Comparison of ENCODE assay signal across 15 cellular contexts in the genomic region with DNA sequence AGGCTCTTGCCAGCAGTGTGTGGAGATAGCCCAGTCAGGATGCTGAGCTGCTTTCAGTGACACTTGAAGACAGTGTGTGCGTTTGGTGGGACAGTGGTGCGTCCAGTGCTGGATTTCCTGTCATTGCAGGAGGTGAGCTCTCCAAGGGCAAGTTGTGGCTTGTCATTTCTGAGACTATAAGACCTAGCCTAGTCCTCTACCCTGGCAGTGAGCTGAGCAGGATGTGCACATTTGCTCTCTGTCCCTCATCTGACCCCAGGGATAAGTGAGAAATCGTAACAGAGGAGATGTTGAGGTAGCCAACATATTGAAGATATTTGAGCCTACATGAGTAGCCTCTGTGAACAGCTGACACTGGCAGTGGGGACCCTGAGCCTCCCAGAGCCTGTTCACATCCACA. TPM values are rescaled to one million over a fixed set of nuclear protein-coding genes. Genes with fewer than 3 reads are reported as not detected.
DNase-seq lines count a peak whose midpoint lies in the region; ATAC-seq, FAIRE-seq and TF ChIP-seq lines count a peak whose summit lies in the region.
"Had no signal": no experiment of that assay in that cellular context is flagged by ENCODE, and none has a peak within 500 bp of the region (broad histone marks: within the 10 kb centered on the region; RNA-seq: fewer than 3 reads in every experiment).

No MANE protein-coding gene starts in this region.

- H3K36me3 Mint-ChIP-seq in stimulated activated effector memory CD8-positive, alpha-beta T cell treated with anti-CD3 and anti-CD28 coated beads, Interleukin-12 subunit alpha, Interleukin-12 subunit beta, amount 100 ng/mL, for 72 hours = peaks cover 65% of the 10 kb centered on the region
- peaks cover 56% of the 10 kb centered on the region for H3K36me3 Mint-ChIP-seq in T-cell
- H3K36me3 Mint-ChIP-seq in activated naive CD8-positive, alpha-beta T cell treated with anti-CD3 and anti-CD28 coated beads, Interleukin-2, amount 50 U/mL, for 24 hours (ENCODE audit: low read depth) = peaks cover 12% of the 10 kb centered on the region

- H3K9me3 Mint-ChIP-seq in stimulated activated effector memory CD8-positive, alpha-beta T cell treated with anti-CD3 and anti-CD28 coated beads, Interleukin-12 subunit alpha, Interleukin-12 subunit beta, amount 100 ng/mL, for 72 hours = no peaks in the 10 kb centered on the region
- H3K9me3 Mint-ChIP-seq in T-cell = no peaks in the 10 kb centered on the region
- H3K9me3 Mint-ChIP-seq in activated naive CD8-positive, alpha-beta T cell treated with anti-CD3 and anti-CD28 coated beads, Interleukin-2, amount 50 U/mL, for 24 hours = no peaks in the 10 kb centered on the region

- CTCF ChIA-PET in T-cell (lab: Charles Lee) = no interaction called here

- peaks cover 4% of the 10 kb centered on the region for H3K36me3 ChIP-seq in bronchial epithelial cell (ENCODE audit: control insufficient read depth, insufficient read depth, low read length)

- no peak overlapping the region for H3K4me3 Mint-ChIP-seq in stimulated activated effector memory CD8-positive, alpha-beta T cell treated with anti-CD3 and anti-CD28 coated beads, Interleukin-12 subunit alpha, Interleukin-12 subunit beta, amount 100 ng/mL, for 72 hours
- no peak overlapping the region for H3K4me3 Mint-ChIP-seq in T-cell
- no peak overlapping the region for H3K4me3 Mint-ChIP-seq in activated naive CD8-positive, alpha-beta T cell treated with anti-CD3 and anti-CD28 coated beads, Interleukin-2, amount 50 U/mL, for 24 hours

- FAIRE-seq in bronchial epithelial cell (lab: Jason Lieb, UNC) = no peak

- no peak overlapping the region for H3K4me3 ChIP-seq in bronchial epithelial cell (ENCODE audit: low read depth, low read length)
- H3K4me3 ChIP-seq: SJSA1 had no signal

- POLR2A ChIA-PET in T-cell (lab: Charles Lee) = no interaction called here

- peak; percentile 38 for DNase-seq in activated CD8-positive, alpha-beta memory T cell treated with anti-CD3 and anti-CD28 coated beads for 24 hours
- DNase-seq in activated CD8-positive, alpha-beta memory T cell treated with anti-CD3 and anti-CD28 coated beads, Interleukin-2, amount 50 U/mL, for 48 hours = no peak
- peak; percentile 78 for DNase-seq in NCI-H510A treated with DMSO at 0.1 percent for 48 hours (lab: John Stamatoyannopoulos, UW)
- DNase-seq in bronchial epithelial cell (ENCODE audit: low read depth) = peak; percentile 65
- no peak for DNase-seq in stimulated activated effector memory CD8-positive, alpha-beta T cell treated with anti-CD3 and anti-CD28 coated beads, Interleukin-12 subunit alpha, Interleukin-12 subunit beta, amount 100 ng/mL, for 72 hours (ENCODE audit: low spot score in 2 of 2)
- DNase-seq in T-cell = no peak
- DNase-seq in activated naive CD8-positive, alpha-beta T cell treated with anti-CD3 and anti-CD28 coated beads, Interleukin-2, amount 50 U/mL, for 24 hours = no peak
- DNase-seq in occipital lobe (lab: John Stamatoyannopoulos, UW) = no peak
- DNase-seq: Caco-2, GDM1, NCI-H1092, NCI-H1694 treated with DMSO at 0.1 percent for 48 hours, NCI-H446 treated with DMSO at 0.1 percent for 48 hours, SW 1271 had no signal

- H3K27ac Mint-ChIP-seq in stimulated activated effector memory CD8-positive, alpha-beta T cell treated with anti-CD3 and anti-CD28 coated beads, Interleukin-12 subunit alpha, Interleukin-12 subunit beta, amount 100 ng/mL, for 72 hours = peak overlapping the region; percentile 23
- H3K27ac Mint-ChIP-seq in T-cell = no peak overlapping the region
- H3K27ac Mint-ChIP-seq in activated naive CD8-positive, alpha-beta T cell treated with anti-CD3 and anti-CD28 coated beads, Interleukin-2, amount 50 U/mL, for 24 hours = no peak overlapping the region

- H3K27me3 Mint-ChIP-seq in T-cell = no peaks in the 10 kb centered on the region
- no peaks in the 10 kb centered on the region for H3K27me3 Mint-ChIP-seq in activated naive CD8-positive, alpha-beta T cell treated with anti-CD3 and anti-CD28 coated beads, Interleukin-2, amount 50 U/mL, for 24 hours

- no peak for ATAC-seq in stimulated activated effector memory CD8-positive, alpha-beta T cell treated with anti-CD3 and anti-CD28 coated beads, Interleukin-12 subunit alpha, Interleukin-12 subunit beta, amount 100 ng/mL, for 72 hours
- no peak for ATAC-seq in T-cell (replicated peaks in 1 of 4)
- ATAC-seq in activated naive CD8-positive, alpha-beta T cell treated with anti-CD3 and anti-CD28 coated beads, Interleukin-2, amount 50 U/mL, for 24 hours = no peak

- no peak for TF ChIP-seq CTCF in bronchial epithelial cell (IDR thresholded peaks at IDR 0.05; ENCODE audit: insufficient read depth, low read length, severe bottlenecking)

- H3K27me3 ChIP-seq in bronchial epithelial cell (ENCODE audit: control insufficient read depth, insufficient read depth, low read length) = no peaks in the 10 kb centered on the region
- H3K27me3 ChIP-seq: SJSA1 had no signal

- no peaks in the 10 kb centered on the region for H3K4me1 Mint-ChIP-seq in stimulated activated effector memory CD8-positive, alpha-beta T cell treated with anti-CD3 and anti-CD28 coated beads, Interleukin-12 subunit alpha, Interleukin-12 subunit beta, amount 100 ng/mL, for 72 hours
- H3K4me1 Mint-ChIP-seq in T-cell = no peaks in the 10 kb centered on the region
- no peaks in the 10 kb centered on the region for H3K4me1 Mint-ChIP-seq in activated naive CD8-positive, alpha-beta T cell treated with anti-CD3 and anti-CD28 coated beads, Interleukin-2, amount 50 U/mL, for 24 hours

RNA-seq across cellular contexts. Expression of a gene that starts 47.8 kb away (rescaled TPM):
- total RNA-seq in bronchial epithelial cell (20.8 and 29.2 TPM in 2 replicates), T-cell (10 to 100 TPM; 10.6 to 18.5 (median 15.2) TPM), occipital lobe (27.1 TPM)

RNA-seq across cellular contexts. Expression of a gene that starts 48.1 kb away (rescaled TPM):
- total RNA-seq in bronchial epithelial cell (0.26 and 0.38 TPM in 2 replicates), T-cell (1 to 10 TPM in 1 of 5 donors, under 1 TPM in 4; 0.22 to 1.3 (median 0.49) TPM), occipital lobe (1.2 TPM)

RNA-seq across cellular contexts. Expression of a gene that starts 48.5 kb away (rescaled TPM):
- total RNA-seq in bronchial epithelial cell = 4.7 and 6.7 TPM in 2 replicates
- 10 to 100 TPM in 3 of 5 donors, 1 to 10 TPM in 2; 9.5 to 12.6 (median 10.7) TPM for total RNA-seq in T-cell
- total RNA-seq in occipital lobe = 8.0 TPM

Comparison
In these comparisons a context has a peak if more than half of its experiments do, and no peak if none do; other contexts are left out.
1. DNase-seq: peak in activated CD8-positive, alpha-beta memory T cell treated with anti-CD3 and anti-CD28 coated beads for 24 hours (single experiment), NCI-H510A treated with DMSO at 0.1 percent for 48 hours (single experiment) and bronchial epithelial cell (single experiment); none in activated CD8-positive, alpha-beta memory T cell treated with anti-CD3 and anti-CD28 coated beads, Interleukin-2, amount 50 U/mL, for 48 hours (single experiment), stimulated activated effector memory CD8-positive, alpha-beta T cell treated with anti-CD3 and anti-CD28 coated beads, Interleukin-12 subunit alpha, Interleukin-12 subunit beta, amount 100 ng/mL, for 72 hours (0 of 2), T-cell (0 of 34), activated naive CD8-positive, alpha-beta T cell treated with anti-CD3 and anti-CD28 coated beads, Interleukin-2, amount 50 U/mL, for 24 hours (single experiment) and occipital lobe (single experiment).